ENCODE assay signal across 12 cellular contexts in genomic region chr15:33729648-33730047, GRCh38.
DNase-seq lines count a peak whose midpoint lies in the region; ATAC-seq, FAIRE-seq and TF ChIP-seq lines count a peak whose summit lies in the region.
"Had no signal": no experiment of that assay in that cellular context is flagged by ENCODE, and none has a peak within 500 bp of the region (broad histone marks: within the 10 kb centered on the region; RNA-seq: fewer than 3 reads in every experiment).

No MANE protein-coding gene starts in this region.

- H3K4me1 ChIP-seq in cardiac muscle cell (ENCODE audit: low read depth) (no peaks in the 10 kb centered on the region), right atrium auricular region (no peaks in the 10 kb centered on the region), Panc1 (ENCODE audit: control insufficient read depth, insufficient read depth, low read length) (no peaks in the 10 kb centered on the region)

- no peak for ATAC-seq in Panc1
- ATAC-seq in GM21423 (IDR thresholded peaks at IDR 0.05; ENCODE audit: unreplicated experiment): no peak
- ATAC-seq: WTC11 had no signal

- POLR2A ChIA-PET in Panc1 (lab: Charles Lee): no interaction called here

- CTCF ChIA-PET in Panc1 (lab: Charles Lee): interaction anchor here (0.5 to 1.6 kb wide), 3 partner anchors 8 to 437 kb away, joined by 3 to 8 read pairs (median 3); no protein-coding TSS in a partner anchor

- H3K9me3 ChIP-seq in cardiac muscle cell (ENCODE audit: low read depth): no peaks in the 10 kb centered on the region
- H3K9me3 ChIP-seq in right atrium auricular region: no peaks in the 10 kb centered on the region
- H3K9me3 ChIP-seq in Panc1 (ENCODE audit: control insufficient read depth, insufficient read depth, low read depth, low read length): no peaks in the 10 kb centered on the region

- H3K9me3 Mint-ChIP-seq in glutamatergic neuron (ENCODE audit: unreplicated experiment): no peaks in the 10 kb centered on the region
- no peaks in the 10 kb centered on the region for H3K9me3 Mint-ChIP-seq in immature natural killer cell
- H3K9me3 Mint-ChIP-seq: WTC11 had no signal

- H3K4me3 ChIP-seq in cardiac muscle cell (no peak overlapping the region), right atrium auricular region (no peak overlapping the region), Panc1 (ENCODE audit: low read depth in 2 of 2, low read length in 2 of 2) (no peak overlapping the region)

- in situ Hi-C loops in Panc1 (cut with HindIII; ENCODE audit: low pct_unique_long_range_greater_than_20kb, low sequenced_read_pairs): no loop called here

- no peaks in the 10 kb centered on the region for H3K4me1 Mint-ChIP-seq in glutamatergic neuron (ENCODE audit: low read depth, unreplicated experiment)
- no peaks in the 10 kb centered on the region for H3K4me1 Mint-ChIP-seq in immature natural killer cell
- H3K4me1 Mint-ChIP-seq: B cell, WTC11 had no signal

- H3K4me3 Mint-ChIP-seq in glutamatergic neuron (ENCODE audit: unreplicated experiment) (no peak overlapping the region), immature natural killer cell (no peak overlapping the region)
- H3K4me3 Mint-ChIP-seq: B cell, WTC11 had no signal

- no TSS peak for BruUV-seq in Panc1 (replicated peaks; lab: Mats Ljungman, UMichigan)

- DNase-seq in cardiac muscle cell (ENCODE audit: low read depth in 1 of 2, low spot score in 1 of 2) (peak; percentile 9 to 25), right atrium auricular region (ENCODE audit: low spot score) (no peak), Panc1 (ENCODE audit: low read depth, low spot score) (no peak), fibroblast of peridontal ligament (ENCODE audit: extremely low read depth) (peak; percentile 6), GM19239 (ENCODE audit: insufficient read length, low spot score) (no peak), glutamatergic neuron (no peak), immature natural killer cell (no peak)
- DNase-seq: NCI-H524 treated with DMSO at 0.1 percent for 48 hours had no signal

- no peaks in the 10 kb centered on the region for H3K27me3 ChIP-seq in cardiac muscle cell
- H3K27me3 ChIP-seq in right atrium auricular region: no peaks in the 10 kb centered on the region
- no peaks in the 10 kb centered on the region for H3K27me3 ChIP-seq in Panc1 (ENCODE audit: control insufficient read depth, insufficient read depth, low read length)

- TF ChIP-seq CTCF in cardiac muscle cell (IDR thresholded peaks at IDR 0.05; ENCODE audit: low read depth, low read length) (no peak), right atrium auricular region (IDR thresholded peaks at IDR 0.05) (no peak), Panc1 (IDR thresholded peaks at IDR 0.05) (peak; percentile 38), glutamatergic neuron (IDR thresholded peaks at IDR 0.05; ENCODE audit: partially characterized antibody, unreplicated experiment) (no peak)

- intact Hi-C loops in Panc1 (cut with micrococcal nuclease; ENCODE audit: unreplicated experiment): no loop called here

- no peak for FAIRE-seq in GM19239 (lab: Jason Lieb, UNC)
- FAIRE-seq: GM18507 had no signal

- H3K27me3 Mint-ChIP-seq in glutamatergic neuron (ENCODE audit: unreplicated experiment) (peaks cover 2% of the 10 kb centered on the region), immature natural killer cell (ENCODE audit: low read depth in 3 of 3) (no peaks in the 10 kb centered on the region)
- H3K27me3 Mint-ChIP-seq: B cell had no signal

- H3K36me3 ChIP-seq in cardiac muscle cell: no peaks in the 10 kb centered on the region
- H3K36me3 ChIP-seq in right atrium auricular region: no peaks in the 10 kb centered on the region
- H3K36me3 ChIP-seq in Panc1 (ENCODE audit: control insufficient read depth, insufficient read depth, low read length): no peaks in the 10 kb centered on the region

- no peaks in the 10 kb centered on the region for H3K36me3 Mint-ChIP-seq in glutamatergic neuron (ENCODE audit: unreplicated experiment)
- no peaks in the 10 kb centered on the region for H3K36me3 Mint-ChIP-seq in immature natural killer cell
- H3K36me3 Mint-ChIP-seq: WTC11 had no signal

- H3K27ac ChIP-seq in cardiac muscle cell: no peak overlapping the region
- H3K27ac ChIP-seq in right atrium auricular region: no peak overlapping the region
- no peak overlapping the region for H3K27ac ChIP-seq in Panc1 (ENCODE audit: low read length)

- H3K27ac Mint-ChIP-seq in glutamatergic neuron (ENCODE audit: unreplicated experiment) (no peak overlapping the region), immature natural killer cell (no peak overlapping the region)
- H3K27ac Mint-ChIP-seq: B cell, WTC11 had no signal

Comparison
In these comparisons a context has a peak if more than half of its experiments do, and no peak if none do; other contexts are left out.
1. DNase-seq: peak in cardiac muscle cell (2 of 2) and fibroblast of peridontal ligament (single experiment); none in right atrium auricular region (single experiment), Panc1 (single experiment), GM19239 (single experiment), glutamatergic neuron (single experiment) and immature natural killer cell (0 of 3).